10 cellular contexts compared by ENCODE assay signal in the genomic region with DNA sequence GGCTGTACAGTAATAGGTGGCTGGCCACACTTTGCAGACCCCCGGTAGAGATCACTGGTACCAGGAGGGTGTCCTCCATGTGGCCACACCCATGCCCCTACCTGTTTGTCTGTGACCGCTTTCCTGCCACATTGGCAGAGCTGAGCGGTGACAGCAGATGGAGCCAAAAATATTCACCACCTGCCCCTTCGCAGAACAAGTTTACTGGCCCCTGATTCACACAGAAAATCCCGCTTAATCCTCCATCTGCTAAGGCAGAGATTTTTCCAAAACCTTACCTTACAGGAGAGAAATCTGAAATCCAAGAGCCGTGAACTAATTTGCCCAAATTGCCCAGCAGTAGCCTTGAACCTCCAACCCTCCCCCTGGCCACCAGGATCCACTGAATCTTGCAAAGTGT. TPM values are rescaled to one million over a fixed set of nuclear protein-coding genes. Genes with fewer than 3 reads are reported as not detected.
DNase-seq lines count a peak whose midpoint lies in the region; ATAC-seq lines count a peak whose summit lies in the region.
"Had no signal": no experiment of that assay in that cellular context is flagged by ENCODE, and none has a peak within 500 bp of the region (broad histone marks: within the 10 kb centered on the region; RNA-seq: fewer than 3 reads in every experiment).

No MANE protein-coding gene starts in this region.

- H3K36me3 Mint-ChIP-seq in activated naive CD8-positive, alpha-beta T cell treated with anti-CD3 and anti-CD28 coated beads, Interleukin-2, amount 50 U/mL, for 24 hours (ENCODE audit: low read depth) = peaks cover 11% of the 10 kb centered on the region
- H3K36me3 Mint-ChIP-seq in natural killer cell treated with Interleukin-12 subunit alpha and Interleukin-12 subunit beta and Interleukin-15 and Interleukin-18, amount 100 ng/mL, for 72 hours = no peaks in the 10 kb centered on the region

- H3K27me3 Mint-ChIP-seq in activated naive CD8-positive, alpha-beta T cell treated with anti-CD3 and anti-CD28 coated beads, Interleukin-2, amount 50 U/mL, for 24 hours = no peaks in the 10 kb centered on the region
- H3K27me3 Mint-ChIP-seq in natural killer cell treated with Interleukin-12 subunit alpha and Interleukin-12 subunit beta and Interleukin-15 and Interleukin-18, amount 100 ng/mL, for 72 hours = no peaks in the 10 kb centered on the region

- ATAC-seq in activated naive CD8-positive, alpha-beta T cell treated with anti-CD3 and anti-CD28 coated beads, Interleukin-2, amount 50 U/mL, for 24 hours = no peak
- no peak for ATAC-seq in natural killer cell treated with Interleukin-12 subunit alpha and Interleukin-12 subunit beta and Interleukin-15 and Interleukin-18, amount 100 ng/mL, for 72 hours
- ATAC-seq in GM19351 (IDR thresholded peaks at IDR 0.05; ENCODE audit: unreplicated experiment) (no peak), HG03159 (IDR thresholded peaks at IDR 0.05; ENCODE audit: unreplicated experiment) (no peak)
- ATAC-seq: mucosa of descending colon had no signal

- DNase-seq in D341Med (ENCODE audit: low spot score) (peak; percentile 78), NCI-H524 treated with DMSO at 0.1 percent for 48 hours (lab: John Stamatoyannopoulos, UW) (peak; percentile 81), NCI-H69 (lab: John Stamatoyannopoulos, UW) (no peak)
- no peak for DNase-seq in activated naive CD8-positive, alpha-beta T cell treated with anti-CD3 and anti-CD28 coated beads, Interleukin-2, amount 50 U/mL, for 24 hours
- DNase-seq in natural killer cell treated with Interleukin-12 subunit alpha and Interleukin-12 subunit beta and Interleukin-15 and Interleukin-18, amount 100 ng/mL, for 72 hours (ENCODE audit: low spot score) = no peak
- DNase-seq: head of caudate nucleus, mucosa of descending colon, NCI-H526 had no signal

- no peaks in the 10 kb centered on the region for H3K9me3 Mint-ChIP-seq in activated naive CD8-positive, alpha-beta T cell treated with anti-CD3 and anti-CD28 coated beads, Interleukin-2, amount 50 U/mL, for 24 hours
- no peaks in the 10 kb centered on the region for H3K9me3 Mint-ChIP-seq in natural killer cell treated with Interleukin-12 subunit alpha and Interleukin-12 subunit beta and Interleukin-15 and Interleukin-18, amount 100 ng/mL, for 72 hours

- H3K4me1 Mint-ChIP-seq in activated naive CD8-positive, alpha-beta T cell treated with anti-CD3 and anti-CD28 coated beads, Interleukin-2, amount 50 U/mL, for 24 hours = peaks cover 42% of the 10 kb centered on the region
- peaks cover 49 to 54% of the 10 kb centered on the region in 2 donors for H3K4me1 Mint-ChIP-seq in natural killer cell treated with Interleukin-12 subunit alpha and Interleukin-12 subunit beta and Interleukin-15 and Interleukin-18, amount 100 ng/mL, for 72 hours (ENCODE audit: low read depth in 2 of 2)

- H3K27ac Mint-ChIP-seq in activated naive CD8-positive, alpha-beta T cell treated with anti-CD3 and anti-CD28 coated beads, Interleukin-2, amount 50 U/mL, for 24 hours = peak overlapping the region; percentile 42
- peak overlapping the region; percentile 96 to 97 for H3K27ac Mint-ChIP-seq in natural killer cell treated with Interleukin-12 subunit alpha and Interleukin-12 subunit beta and Interleukin-15 and Interleukin-18, amount 100 ng/mL, for 72 hours

- no peak overlapping the region for H3K4me3 Mint-ChIP-seq in activated naive CD8-positive, alpha-beta T cell treated with anti-CD3 and anti-CD28 coated beads, Interleukin-2, amount 50 U/mL, for 24 hours
- H3K4me3 Mint-ChIP-seq in natural killer cell treated with Interleukin-12 subunit alpha and Interleukin-12 subunit beta and Interleukin-15 and Interleukin-18, amount 100 ng/mL, for 72 hours = peak overlapping the region; percentile 99

RNA-seq across cellular contexts. Expression of a gene that starts 52.1 kb away (rescaled TPM):
- 100 to 1,000 TPM; 251 to 283 TPM for total RNA-seq in natural killer cell treated with Interleukin-12 subunit alpha and Interleukin-12 subunit beta and Interleukin-15 and Interleukin-18, amount 100 ng/mL, for 72 hours

RNA-seq across cellular contexts. Expression of a gene that starts 52.4 kb away (rescaled TPM):
- total RNA-seq in natural killer cell treated with Interleukin-12 subunit alpha and Interleukin-12 subunit beta and Interleukin-15 and Interleukin-18, amount 100 ng/mL, for 72 hours = 10 to 100 TPM; 25.6 to 46.1 TPM

Comparison
In these comparisons a context has a peak if more than half of its experiments do, and no peak if none do; other contexts are left out.
1. DNase-seq: peak in D341Med (single experiment) and NCI-H524 treated with DMSO at 0.1 percent for 48 hours (single experiment); none in activated naive CD8-positive, alpha-beta T cell treated with anti-CD3 and anti-CD28 coated beads, Interleukin-2, amount 50 U/mL, for 24 hours (single experiment), natural killer cell treated with Interleukin-12 subunit alpha and Interleukin-12 subunit beta and Interleukin-15 and Interleukin-18, amount 100 ng/mL, for 72 hours (single experiment) and NCI-H69 (single experiment).